ENCODE assay signal across 32 cellular contexts in the genomic region with DNA sequence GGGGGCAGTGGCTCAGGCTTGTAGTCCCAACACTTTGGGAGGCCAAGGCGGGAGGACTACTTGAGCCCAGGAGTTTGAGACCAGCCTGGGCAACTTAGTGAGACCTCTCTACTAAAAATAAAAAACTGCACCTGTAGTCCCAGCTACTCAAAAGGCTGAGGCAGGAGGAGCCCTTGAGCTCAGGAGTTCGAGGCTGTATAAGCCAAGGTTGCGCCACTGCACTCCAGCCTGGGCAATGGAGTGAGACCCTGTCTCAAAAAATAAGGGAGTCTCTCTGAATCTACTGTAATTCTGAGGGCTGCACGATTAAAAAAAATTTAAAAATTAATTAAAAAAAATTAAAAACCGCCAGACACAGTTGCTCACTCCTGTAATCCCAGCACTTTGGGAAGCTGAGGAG.
"Had no signal": no experiment of that assay in that cellular context is flagged by ENCODE, and none has a peak within 500 bp of the region (broad histone marks: within the 10 kb centered on the region; RNA-seq: fewer than 3 reads in every experiment).

No MANE protein-coding gene starts in this region.

- H3K27ac Mint-ChIP-seq: natural killer cell; nephron; neural progenitor cell; progenitor cell of endocrine pancreas; stimulated activated memory B cell treated with anti-CD40 and anti-IgM and Interleukin-4, amounts not matched to agents 10 μg/mL and 1 μg/mL and 100 μg/mL, for 72 hours; type B pancreatic cell had no signal

- H3K4me2 ChIP-seq: neural progenitor cell, smooth muscle cell had no signal

- H3K9ac ChIP-seq: neural progenitor cell, parathyroid adenoma had no signal

- H2AFZ ChIP-seq: neural progenitor cell, parathyroid adenoma had no signal

- H3K9me3 ChIP-seq: ovary, psoas muscle, spleen, suprapubic skin, testis, tibial artery, transverse colon, upper lobe of right lung, vagina had no signal

- H3K36me3 ChIP-seq: neural progenitor cell, ovary, suprapubic skin, tibial artery, transverse colon, upper lobe of right lung had no signal

- ATAC-seq: naive thymus-derived CD4-positive, alpha-beta T cell; natural killer cell; psoas muscle; right cardiac atrium; sciatic nerve; stimulated activated memory B cell treated with anti-CD40 and anti-IgM and Interleukin-4, amounts not matched to agents 10 μg/mL and 1 μg/mL and 100 μg/mL, for 72 hours; stimulated activated naive CD8-positive, alpha-beta T cell treated with anti-CD3 and anti-CD28 coated beads, Interleukin-15, amount 100 ng/mL, for 72 hours; stimulated activated naive CD8-positive, alpha-beta T cell treated with anti-CD3 and anti-CD28 coated beads, Interleukin-15, Interleukin-2, amounts not matched to agents 100 U/mL and 50 U/mL, for 24 hours; upper lobe of right lung had no signal

- H3K36me3 Mint-ChIP-seq: natural killer cell; stimulated activated memory B cell treated with anti-CD40 and anti-IgM and Interleukin-4, amounts not matched to agents 10 μg/mL and 1 μg/mL and 100 μg/mL, for 72 hours had no signal

- H3K27ac ChIP-seq: neural progenitor cell, ovary, parathyroid adenoma, psoas muscle, skin epidermis, spleen, suprapubic skin, testis, tibial artery, transverse colon, upper lobe of right lung, vagina had no signal

- H3K4me3 Mint-ChIP-seq: natural killer cell; neural progenitor cell; stimulated activated memory B cell treated with anti-CD40 and anti-IgM and Interleukin-4, amounts not matched to agents 10 μg/mL and 1 μg/mL and 100 μg/mL, for 72 hours; stimulated activated naive CD8-positive, alpha-beta T cell treated with anti-CD3 and anti-CD28 coated beads, Interleukin-15, amount 100 ng/mL, for 72 hours; type B pancreatic cell had no signal

- H3K27me3 ChIP-seq: neural progenitor cell, ovary, spleen, suprapubic skin, testis, tibial artery, transverse colon, upper lobe of right lung, vagina had no signal

- H3K9me3 Mint-ChIP-seq: natural killer cell; nephron; neural progenitor cell; stimulated activated memory B cell treated with anti-CD40 and anti-IgM and Interleukin-4, amounts not matched to agents 10 μg/mL and 1 μg/mL and 100 μg/mL, for 72 hours; stimulated activated naive CD8-positive, alpha-beta T cell treated with anti-CD3 and anti-CD28 coated beads, Interleukin-15, amount 100 ng/mL, for 72 hours; type B pancreatic cell had no signal

- H3K4me3 ChIP-seq: neural progenitor cell, ovary, psoas muscle, skin epidermis, smooth muscle cell, spleen, suprapubic skin, testis, tibial artery, transverse colon, upper lobe of right lung, vagina had no signal

- DNase-seq: naive thymus-derived CD4-positive, alpha-beta T cell; natural killer cell; occipital lobe; ovary; psoas muscle; right cardiac atrium; spleen; stimulated activated CD4-positive, alpha-beta T cell treated with anti-CD3 and anti-CD28 coated beads, Interleukin-12 subunit alpha, Interleukin-12 subunit beta, amount 100 ng/mL, for 4 hours; stimulated activated CD4-positive, alpha-beta T cell treated with anti-CD3 and anti-CD28 coated beads, Interleukin-1b, Interleukin-23, amount 100 ng/mL, for 48 hours; stimulated activated CD4-positive, alpha-beta T cell treated with anti-CD3 and anti-CD28 coated beads, Interleukin-4, amount 100 ng/mL, for 1 hour; stimulated activated CD4-positive, alpha-beta T cell treated with anti-CD3 and anti-CD28 coated beads, Interleukin-4, amount 100 ng/mL, for 4 hours; stimulated activated CD8-positive, alpha-beta memory T cell treated with anti-CD3 and anti-CD28 coated beads, Interleukin-4, amount 100 ng/mL, for 48 hours; stimulated activated naive CD4-positive, alpha-beta T cell; stimulated activated naive CD8-positive, alpha-beta T cell treated with anti-CD3 and anti-CD28 coated beads, Interleukin-15, amount 100 ng/mL, for 72 hours; stimulated activated naive CD8-positive, alpha-beta T cell treated with anti-CD3 and anti-CD28 coated beads, Interleukin-15, Interleukin-2, amounts not matched to agents 100 U/mL and 50 U/mL, for 24 hours; substantia nigra; testis; tibial artery; transverse colon; upper lobe of right lung had no signal

- H3K27me3 Mint-ChIP-seq: progenitor cell of endocrine pancreas; stimulated activated memory B cell treated with anti-CD40 and anti-IgM and Interleukin-4, amounts not matched to agents 10 μg/mL and 1 μg/mL and 100 μg/mL, for 72 hours; stimulated activated naive CD8-positive, alpha-beta T cell treated with anti-CD3 and anti-CD28 coated beads, Interleukin-15, amount 100 ng/mL, for 72 hours; type B pancreatic cell had no signal

- FAIRE-seq: urothelium cell line had no signal
